17 cellular contexts compared by ENCODE assay signal in genomic region chr4:185270037-185270436, GRCh38.
DNase-seq lines count a peak whose midpoint lies in the region; ATAC-seq, FAIRE-seq and TF ChIP-seq lines count a peak whose summit lies in the region.
"Had no signal": no experiment of that assay in that cellular context is flagged by ENCODE, and none has a peak within 500 bp of the region (broad histone marks: within the 10 kb centered on the region; RNA-seq: fewer than 3 reads in every experiment).

No MANE protein-coding gene starts in this region.

- no peaks in the 10 kb centered on the region; the same call in 1 of the 2 replicates for H3K79me2 ChIP-seq in GM23338 (replicated peaks; ENCODE audit: insufficient read depth)
- H3K79me2 ChIP-seq in astrocyte (ENCODE audit: insufficient read depth, low read length), result peaks cover 16% of the 10 kb centered on the region

- H3K9me3 ChIP-seq in astrocyte (ENCODE audit: insufficient read depth, low read depth, low read length), result no peaks in the 10 kb centered on the region
- H3K9me3 ChIP-seq in CD4-positive, alpha-beta T cell (ENCODE audit: control insufficient read depth, low read length), result no peaks in the 10 kb centered on the region
- H3K9me3 ChIP-seq: BLaER1 treated with 17β-estradiol and CSF1 and Interleukin-3, amounts not matched to agents 10 nM and 100 nM; Caco-2; HAP-1 had no signal

- H3K4me2 ChIP-seq in GM23338 (no peak overlapping the region), astrocyte (ENCODE audit: low read length) (no peak overlapping the region)
- H3K4me2 ChIP-seq: BLaER1 treated with 17β-estradiol and CSF1 and Interleukin-3, amounts not matched to agents 10 nM and 100 nM had no signal

- FAIRE-seq in astrocyte (lab: Jason Lieb, UNC), result no peak
- FAIRE-seq: D721Med, GM12878 had no signal

- no peaks in the 10 kb centered on the region for H3K9me2 ChIP-seq in GM23338 (ENCODE audit: insufficient read depth)

- H3K4me3 Mint-ChIP-seq in GM23338 (no peak overlapping the region), astrocyte (ENCODE audit: unreplicated experiment) (peak overlapping the region; percentile 22)
- H3K4me3 Mint-ChIP-seq in activated T-helper 17 cell treated with anti-CD3 and anti-CD28 coated beads, Interleukin-2, amount 50 U/mL, for 72 hours, result no peak overlapping the region
- H3K4me3 Mint-ChIP-seq in CD4-positive, alpha-beta T cell, result no peak overlapping the region
- H3K4me3 Mint-ChIP-seq: B cell; CD4-positive, CD25-positive, alpha-beta regulatory T cell had no signal

- H3K4me1 ChIP-seq in GM23338 (ENCODE audit: insufficient read depth) (peaks cover 6% of the 10 kb centered on the region; the same call in 1 of the 2 replicates), astrocyte (ENCODE audit: insufficient read depth, low read length) (peaks cover 9% of the 10 kb centered on the region)
- H3K4me1 ChIP-seq: HAP-1 had no signal

- no peaks in the 10 kb centered on the region for H3F3A ChIP-seq in GM23338 (replicated peaks; ENCODE audit: low read depth)

- no peak overlapping the region for H3K27ac ChIP-seq in GM23338 (ENCODE audit: low read depth)
- no peak overlapping the region for H3K27ac ChIP-seq in astrocyte (ENCODE audit: low read depth, low read length)
- H3K27ac ChIP-seq in CD4-positive, alpha-beta T cell (ENCODE audit: low read depth, low read length), result no peak overlapping the region
- H3K27ac ChIP-seq: BLaER1 treated with 17β-estradiol and CSF1 and Interleukin-3, amounts not matched to agents 10 nM and 100 nM had no signal

- H3K36me3 ChIP-seq in GM23338 (ENCODE audit: insufficient read depth) (no peaks in the 10 kb centered on the region), astrocyte (ENCODE audit: insufficient read depth, low read length) (no peaks in the 10 kb centered on the region)
- H3K36me3 ChIP-seq: HAP-1 had no signal

- ATAC-seq in GM23338 (no peak), left colon (peak; percentile 94)
- ATAC-seq in activated T-helper 17 cell treated with anti-CD3 and anti-CD28 coated beads, Interleukin-2, amount 50 U/mL, for 72 hours (replicated peaks), result no peak
- no peak for ATAC-seq in CD4-positive, alpha-beta T cell (ENCODE audit: poor library complexity)
- ATAC-seq: GM12878 had no signal

- TF ChIP-seq CTCF in GM23338 (conservative IDR thresholded peaks at IDR 0.05; ENCODE audit: low read depth in 2 of 2) (no peak), astrocyte (IDR thresholded peaks at IDR 0.05; ENCODE audit: insufficient read depth, low read depth, low read length) (no peak)
- no peak for TF ChIP-seq CTCF in CD4-positive, alpha-beta T cell (IDR thresholded peaks at IDR 0.05)

- H3K27me3 Mint-ChIP-seq in GM23338 (ENCODE audit: insufficient read depth, low read depth, poor library complexity), result peaks cover 3% of the 10 kb centered on the region
- no peaks in the 10 kb centered on the region for H3K27me3 Mint-ChIP-seq in astrocyte (ENCODE audit: low read depth, unreplicated experiment)
- H3K27me3 Mint-ChIP-seq in activated T-helper 17 cell treated with anti-CD3 and anti-CD28 coated beads, Interleukin-2, amount 50 U/mL, for 72 hours, result no peaks in the 10 kb centered on the region
- H3K27me3 Mint-ChIP-seq in CD4-positive, alpha-beta T cell, result no peaks in the 10 kb centered on the region
- H3K27me3 Mint-ChIP-seq: B cell; CD4-positive, CD25-positive, alpha-beta regulatory T cell had no signal

- CTCF ChIA-PET in CD4-positive, alpha-beta T cell (lab: Charles Lee), result no interaction called here

- H3K9ac ChIP-seq in astrocyte (ENCODE audit: low read length), result no peak overlapping the region
- H3K9ac ChIP-seq: BLaER1 treated with 17β-estradiol and CSF1 and Interleukin-3, amounts not matched to agents 10 nM and 100 nM had no signal

- H3K27ac Mint-ChIP-seq in GM23338 (peak overlapping the region; percentile 9; the same call in 1 of the 2 replicates), astrocyte (ENCODE audit: unreplicated experiment) (no peak overlapping the region)
- H3K27ac Mint-ChIP-seq in activated T-helper 17 cell treated with anti-CD3 and anti-CD28 coated beads, Interleukin-2, amount 50 U/mL, for 72 hours, result no peak overlapping the region
- H3K27ac Mint-ChIP-seq in CD4-positive, alpha-beta T cell, result no peak overlapping the region
- H3K27ac Mint-ChIP-seq: B cell; CD4-positive, CD25-positive, alpha-beta regulatory T cell had no signal

- no peaks in the 10 kb centered on the region for H3K9me3 Mint-ChIP-seq in GM23338
- H3K9me3 Mint-ChIP-seq in astrocyte (ENCODE audit: unreplicated experiment), result no peaks in the 10 kb centered on the region
- H3K9me3 Mint-ChIP-seq in activated T-helper 17 cell treated with anti-CD3 and anti-CD28 coated beads, Interleukin-2, amount 50 U/mL, for 72 hours, result no peaks in the 10 kb centered on the region
- no peaks in the 10 kb centered on the region for H3K9me3 Mint-ChIP-seq in CD4-positive, alpha-beta T cell

- peaks cover 26% of the 10 kb centered on the region for H3K4me1 Mint-ChIP-seq in GM23338
- H3K4me1 Mint-ChIP-seq in astrocyte (ENCODE audit: low read depth, unreplicated experiment), result peaks cover 25% of the 10 kb centered on the region
- H3K4me1 Mint-ChIP-seq in activated T-helper 17 cell treated with anti-CD3 and anti-CD28 coated beads, Interleukin-2, amount 50 U/mL, for 72 hours, result peaks cover 8% of the 10 kb centered on the region
- peaks cover 15% of the 10 kb centered on the region for H3K4me1 Mint-ChIP-seq in CD4-positive, alpha-beta T cell (ENCODE audit: low read depth)

- no peaks in the 10 kb centered on the region for H3K36me3 Mint-ChIP-seq in GM23338 (ENCODE audit: low read depth)
- peaks cover 19% of the 10 kb centered on the region for H3K36me3 Mint-ChIP-seq in astrocyte (ENCODE audit: low read depth, unreplicated experiment)
- peaks cover 51% of the 10 kb centered on the region for H3K36me3 Mint-ChIP-seq in activated T-helper 17 cell treated with anti-CD3 and anti-CD28 coated beads, Interleukin-2, amount 50 U/mL, for 72 hours (ENCODE audit: low read depth)
- H3K36me3 Mint-ChIP-seq in CD4-positive, alpha-beta T cell (ENCODE audit: low read depth), result peaks cover 55% of the 10 kb centered on the region

- no peaks in the 10 kb centered on the region for H4K20me1 ChIP-seq in GM23338 (replicated peaks; ENCODE audit: insufficient read depth)
- H4K20me1 ChIP-seq in astrocyte (ENCODE audit: insufficient read depth, low read length), result no peaks in the 10 kb centered on the region

- H3K27me3 ChIP-seq in GM23338 (ENCODE audit: insufficient read depth) (no peaks in the 10 kb centered on the region), astrocyte (ENCODE audit: insufficient read depth, low read length) (no peaks in the 10 kb centered on the region)
- H3K27me3 ChIP-seq in CD4-positive, alpha-beta T cell (ENCODE audit: control insufficient read depth, insufficient read depth, low read length), result no peaks in the 10 kb centered on the region
- H3K27me3 ChIP-seq: BLaER1 treated with 17β-estradiol and CSF1 and Interleukin-3, amounts not matched to agents 10 nM and 100 nM had no signal

- POLR2A ChIA-PET in CD4-positive, alpha-beta T cell (lab: Charles Lee), result no interaction called here

- no peak overlapping the region for H2AFZ ChIP-seq in GM23338
- no peak overlapping the region for H2AFZ ChIP-seq in astrocyte (ENCODE audit: low read depth, low read length)

- no peak for DNase-seq in GM23338 (ENCODE audit: low spot score)
- DNase-seq in astrocyte (ENCODE audit: low read depth), result no peak
- no peak for DNase-seq in left colon
- no peak for DNase-seq in CD4-positive, alpha-beta T cell
- DNase-seq in activated naive CD4-positive, alpha-beta T cell treated with anti-CD3 and anti-CD28 coated beads, Interleukin-2, amount 50 U/mL, for 16 hours, result no peak
- no peak for DNase-seq in stimulated activated CD4-positive, alpha-beta T cell treated with anti-CD3 and anti-CD28 coated beads, Interleukin-4, amount 100 ng/mL, for 1 hour
- DNase-seq: CD4-positive, CD25-positive, alpha-beta regulatory T cell; DMS153; DND-41; EL had no signal

- intact Hi-C loops in left colon (cut with DNase I, micrococcal nuclease), result no loop called here
- intact Hi-C loops in CD4-positive, alpha-beta T cell (cut with DNase I, micrococcal nuclease), result no loop called here

- no peak overlapping the region for H3K4me3 ChIP-seq in GM23338
- H3K4me3 ChIP-seq in astrocyte (ENCODE audit: insufficient read depth, low read depth, low read length), result no peak overlapping the region
- H3K4me3 ChIP-seq: BLaER1 treated with 17β-estradiol and CSF1 and Interleukin-3, amounts not matched to agents 10 nM and 100 nM; GM12878; HAP-1 had no signal

TF ChIP-seq in GM23338, 12 proteins besides CTCF, POLR2A, EP300 and RAD21 (continues in another document):
- no peak for TF ChIP-seq REST (IDR thresholded peaks at IDR 0.05; ENCODE audit: unreplicated experiment)
- no peak for TF ChIP-seq EZH2phosphoT487 (IDR thresholded peaks at IDR 0.05; ENCODE audit: unreplicated experiment)
- no peak for TF ChIP-seq STAT1 (IDR thresholded peaks at IDR 0.05; ENCODE audit: unreplicated experiment)
- TF ChIP-seq NANOG (IDR thresholded peaks at IDR 0.05; ENCODE audit: borderline replicate concordance), result no peak
- TF ChIP-seq ZNF331 (CRISPR knock-in tag; IDR thresholded peaks at IDR 0.05; ENCODE audit: low read depth), result no peak
